In the genomic region with DNA sequence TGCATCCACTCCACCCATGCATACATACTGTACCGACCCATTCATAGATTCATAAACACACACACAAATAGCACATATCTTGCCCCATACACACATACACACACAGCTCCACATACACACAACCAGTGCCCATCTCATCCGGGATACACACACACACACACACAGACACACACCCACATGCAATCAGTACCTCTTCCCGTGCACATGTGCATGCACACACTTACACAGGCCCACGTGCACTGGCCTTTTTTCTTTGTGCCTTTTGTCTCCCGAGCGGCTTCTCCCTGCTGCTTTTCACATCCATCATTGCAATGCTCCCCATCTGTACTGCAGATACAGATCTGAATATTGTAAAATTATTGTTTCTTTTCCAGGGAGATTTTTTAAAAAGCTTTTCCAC, we compare ENCODE assay signal across 27 cellular contexts.
"Had no signal": no experiment of that assay in that cellular context is flagged by ENCODE, and none has a peak within 500 bp of the region (broad histone marks: within the 10 kb centered on the region; RNA-seq: fewer than 3 reads in every experiment).

No MANE protein-coding gene starts in this region.

- H3K4me2 ChIP-seq: smooth muscle cell had no signal

- H3K4me3 Mint-ChIP-seq: immature natural killer cell; memory B cell; naive B cell; natural killer cell treated with Interleukin-12 subunit alpha and Interleukin-12 subunit beta and Interleukin-15 and Interleukin-18, amount 100 ng/mL, for 72 hours; stimulated activated effector memory CD8-positive, alpha-beta T cell treated with anti-CD3 and anti-CD28 coated beads, Interleukin-12 subunit alpha, Interleukin-12 subunit beta, amount 100 ng/mL, for 72 hours; type B pancreatic cell had no signal

- ATAC-seq: foreskin keratinocyte; gastroesophageal sphincter; heart right ventricle; left colon; left ventricle myocardium superior; lower lobe of right lung; mucosa of descending colon; psoas muscle; sciatic nerve; stimulated activated effector memory CD8-positive, alpha-beta T cell treated with anti-CD3 and anti-CD28 coated beads, Interleukin-12 subunit alpha, Interleukin-12 subunit beta, amount 100 ng/mL, for 72 hours had no signal

- H3K9me3 Mint-ChIP-seq: type B pancreatic cell had no signal

- H3K4me1 Mint-ChIP-seq: immature natural killer cell; memory B cell; naive B cell; stimulated activated effector memory CD8-positive, alpha-beta T cell treated with anti-CD3 and anti-CD28 coated beads, Interleukin-12 subunit alpha, Interleukin-12 subunit beta, amount 100 ng/mL, for 72 hours had no signal

- H3K4me1 ChIP-seq: foreskin keratinocyte, gastroesophageal sphincter, heart right ventricle, lower lobe of right lung, psoas muscle, stomach, thyroid gland had no signal

- H3K27ac Mint-ChIP-seq: immature natural killer cell; memory B cell; naive B cell; natural killer cell treated with Interleukin-12 subunit alpha and Interleukin-12 subunit beta and Interleukin-15 and Interleukin-18, amount 100 ng/mL, for 72 hours; stimulated activated effector memory CD8-positive, alpha-beta T cell treated with anti-CD3 and anti-CD28 coated beads, Interleukin-12 subunit alpha, Interleukin-12 subunit beta, amount 100 ng/mL, for 72 hours; type B pancreatic cell had no signal

- H3K36me3 Mint-ChIP-seq: immature natural killer cell; memory B cell; naive B cell; natural killer cell treated with Interleukin-12 subunit alpha and Interleukin-12 subunit beta and Interleukin-15 and Interleukin-18, amount 100 ng/mL, for 72 hours; stimulated activated effector memory CD8-positive, alpha-beta T cell treated with anti-CD3 and anti-CD28 coated beads, Interleukin-12 subunit alpha, Interleukin-12 subunit beta, amount 100 ng/mL, for 72 hours; type B pancreatic cell had no signal

- H3K27me3 Mint-ChIP-seq: memory B cell; naive B cell; natural killer cell treated with Interleukin-12 subunit alpha and Interleukin-12 subunit beta and Interleukin-15 and Interleukin-18, amount 100 ng/mL, for 72 hours had no signal

- H3K9me3 ChIP-seq: gastroesophageal sphincter, heart right ventricle, lower lobe of right lung, mucosa of descending colon, psoas muscle, stomach, thyroid gland had no signal

- H3K27me3 ChIP-seq: foreskin keratinocyte, gastroesophageal sphincter, stomach, thyroid gland had no signal

- H3K36me3 ChIP-seq: gastroesophageal sphincter, heart right ventricle, lower lobe of right lung, stomach, thyroid gland had no signal

- H3K4me3 ChIP-seq: gastroesophageal sphincter, heart right ventricle, lower lobe of right lung, mucosa of descending colon, psoas muscle, smooth muscle cell, stomach, thyroid gland had no signal

- H3K27ac ChIP-seq: foreskin keratinocyte, gastroesophageal sphincter, heart right ventricle, lower lobe of right lung, psoas muscle, stomach, thyroid gland had no signal

- DNase-seq: cortex of kidney; effector CD4-positive, alpha-beta T cell; foreskin keratinocyte; heart right ventricle; immature natural killer cell; islet precursor cell; kidney glomerular epithelial cell; left colon; left ventricle myocardium superior; lower lobe of right lung; mucosa of descending colon; naive B cell; posterior cingulate gyrus; psoas muscle; stimulated activated CD4-positive, alpha-beta T cell treated with anti-CD3 and anti-CD28 coated beads, Interleukin-12 subunit alpha, Interleukin-12 subunit beta, amount 100 ng/mL, for 4 hours; stimulated activated CD4-positive, alpha-beta T cell treated with anti-CD3 and anti-CD28 coated beads, Interleukin-1b, Interleukin-23, amount 100 ng/mL, for 48 hours; stimulated activated CD4-positive, alpha-beta T cell treated with anti-CD3 and anti-CD28 coated beads, Interleukin-4, amount 100 ng/mL, for 24 hours; stimulated activated naive CD4-positive, alpha-beta T cell treated with Interleukin-2 at 50 U/mL for 16 hours; stomach; thyroid gland had no signal
